1 cellular context compared by ENCODE assay signal in the genomic region with DNA sequence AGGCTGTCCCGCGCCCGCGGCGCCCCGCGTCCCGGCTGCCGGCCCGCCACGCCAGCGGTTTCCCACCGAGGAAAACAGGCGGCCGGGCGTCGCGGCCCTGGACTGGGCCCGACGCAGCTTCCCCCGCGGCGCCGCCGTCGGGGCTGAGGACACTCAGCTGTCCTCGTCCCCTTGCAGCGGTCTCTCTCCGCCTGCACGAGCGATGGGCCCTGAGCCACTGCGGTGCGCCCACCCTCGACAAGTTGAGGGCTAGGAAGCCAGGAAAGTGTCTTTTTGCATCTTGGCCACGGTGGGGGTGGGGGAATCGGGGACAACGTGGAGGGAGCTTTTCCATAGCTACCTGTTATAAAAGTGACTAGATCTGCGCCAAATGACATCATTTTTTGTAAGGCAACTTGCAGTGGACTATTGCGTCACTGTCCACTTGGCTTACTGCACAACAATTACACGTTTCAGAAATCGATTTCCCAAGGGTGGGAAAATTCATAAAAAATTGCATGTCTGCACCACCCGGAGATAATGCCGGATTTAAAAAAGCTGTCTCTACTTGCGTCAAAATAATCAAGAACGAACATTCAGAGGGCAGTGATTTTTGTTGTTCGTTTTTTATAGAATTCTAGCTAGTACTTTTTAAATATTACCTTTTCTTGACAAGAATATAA.
A peak's percentile ranks its signal among the peaks of the same experiment; 100 is the strongest.
TF ChIP-seq lines count a peak whose summit lies in the region.

No MANE protein-coding gene starts in this region.

TF ChIP-seq in H1, 55 proteins besides CTCF, POLR2A, EP300 and RAD21:
- TF ChIP-seq SUZ12 (IDR thresholded peaks at IDR 0.05; ENCODE audit: low read length) = no peak
- no peak for TF ChIP-seq SAP30 (IDR thresholded peaks at IDR 0.05; ENCODE audit: insufficient read depth, insufficient replicate concordance, low read length)
- TF ChIP-seq ASH2L (IDR thresholded peaks at IDR 0.05; ENCODE audit: low read length) = peak; percentile 18
- TF ChIP-seq CHD2 (IDR thresholded peaks at IDR 0.05; ENCODE audit: low read length) = no peak
- TF ChIP-seq RBBP5 (IDR thresholded peaks at IDR 0.05; ENCODE audit: borderline replicate concordance, low read depth, low read length) = no peak
- TF ChIP-seq SP1 (IDR thresholded peaks at IDR 0.05; ENCODE audit: low read depth, low read length) = no peak
- TF ChIP-seq GTF2F1 (IDR thresholded peaks at IDR 0.05; ENCODE audit: borderline replicate concordance, low read depth, low read length) = no peak
- TF ChIP-seq MAFK (IDR thresholded peaks at IDR 0.05; ENCODE audit: low read depth, low read length) = no peak
- no peak for TF ChIP-seq BRCA1 (IDR thresholded peaks at IDR 0.05; ENCODE audit: low read depth, low read length)
- TF ChIP-seq SIN3A (conservative IDR thresholded peaks at IDR 0.05 in 1 of 2, IDR thresholded peaks at IDR 0.05 in 1 of 2; ENCODE audit: low read depth in 1 of 2, low read length in 2 of 2) = no peak
- no peak for TF ChIP-seq YY1 (IDR thresholded peaks at IDR 0.05; ENCODE audit: low read depth, low read length)
- TF ChIP-seq RNF2 (IDR thresholded peaks at IDR 0.05; ENCODE audit: borderline replicate concordance, low read depth, low read length, missing control alignments, poor library complexity, severe bottlenecking) = no peak
- TF ChIP-seq RFX5 (IDR thresholded peaks at IDR 0.05; ENCODE audit: borderline replicate concordance, low read depth, low read length) = no peak
- no peak for TF ChIP-seq TCF12 (IDR thresholded peaks at IDR 0.05; ENCODE audit: low read depth, low read length)
- TF ChIP-seq CREB1 (IDR thresholded peaks at IDR 0.05) = 0 out of 2 replicates have a peak, but pooled peaks have one; percentile 13
- TF ChIP-seq CHD1 (IDR thresholded peaks at IDR 0.05; ENCODE audit: low read depth, low read length) = no peak
- TF ChIP-seq TAF7 (optimal IDR thresholded peaks at IDR 0.05; ENCODE audit: borderline replicate concordance, low read depth, low read length) = no peak
- TF ChIP-seq, protein P1, sequence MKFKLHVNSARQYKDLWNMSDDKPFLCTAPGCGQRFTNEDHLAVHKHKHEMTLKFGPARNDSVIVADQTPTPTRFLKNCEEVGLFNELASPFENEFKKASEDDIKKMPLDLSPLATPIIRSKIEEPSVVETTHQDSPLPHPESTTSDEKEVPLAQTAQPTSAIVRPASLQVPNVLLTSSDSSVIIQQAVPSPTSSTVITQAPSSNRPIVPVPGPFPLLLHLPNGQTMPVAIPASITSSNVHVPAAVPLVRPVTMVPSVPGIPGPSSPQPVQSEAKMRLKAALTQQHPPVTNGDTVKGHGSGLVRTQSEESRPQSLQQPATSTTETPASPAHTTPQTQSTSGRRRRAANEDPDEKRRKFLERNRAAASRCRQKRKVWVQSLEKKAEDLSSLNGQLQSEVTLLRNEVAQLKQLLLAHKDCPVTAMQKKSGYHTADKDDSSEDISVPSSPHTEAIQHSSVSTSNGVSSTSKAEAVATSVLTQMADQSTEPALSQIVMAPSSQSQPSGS (IDR thresholded peaks at IDR 0.05; ENCODE audit: low read length) = peak; percentile 51; the same call in 1 of the 2 replicates
- TF ChIP-seq EGR1 (IDR thresholded peaks at IDR 0.05; ENCODE audit: borderline replicate concordance, low read depth, low read length) = no peak
- TF ChIP-seq, protein P2, sequence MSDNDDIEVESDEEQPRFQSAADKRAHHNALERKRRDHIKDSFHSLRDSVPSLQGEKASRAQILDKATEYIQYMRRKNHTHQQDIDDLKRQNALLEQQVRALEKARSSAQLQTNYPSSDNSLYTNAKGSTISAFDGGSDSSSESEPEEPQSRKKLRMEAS (IDR thresholded peaks at IDR 0.05) = no peak; the same call in 1 of the 2 replicates
- no peak for TF ChIP-seq BCL11A (IDR thresholded peaks at IDR 0.05; ENCODE audit: low read depth in 2 of 2, low read length in 2 of 2)
- TF ChIP-seq ZNF274 (IDR thresholded peaks at IDR 0.05; ENCODE audit: borderline replicate concordance, extremely low read depth, low read length) = no peak
- TF ChIP-seq PHF8 (conservative IDR thresholded peaks at IDR 0.05; ENCODE audit: low read depth, low read length) = peak; percentile 61
- TF ChIP-seq CBX8 (IDR thresholded peaks at IDR 0.05; ENCODE audit: borderline replicate concordance, low read depth, low read length) = no peak
- TF ChIP-seq POU5F1 (IDR thresholded peaks at IDR 0.05; ENCODE audit: low read depth, low read length) = no peak
- TF ChIP-seq, protein P3, sequence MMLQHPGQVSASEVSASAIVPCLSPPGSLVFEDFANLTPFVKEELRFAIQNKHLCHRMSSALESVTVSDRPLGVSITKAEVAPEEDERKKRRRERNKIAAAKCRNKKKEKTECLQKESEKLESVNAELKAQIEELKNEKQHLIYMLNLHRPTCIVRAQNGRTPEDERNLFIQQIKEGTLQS (IDR thresholded peaks at IDR 0.05; ENCODE audit: insufficient read depth, low read depth, low read length) = no peak
- TF ChIP-seq, protein P4, sequence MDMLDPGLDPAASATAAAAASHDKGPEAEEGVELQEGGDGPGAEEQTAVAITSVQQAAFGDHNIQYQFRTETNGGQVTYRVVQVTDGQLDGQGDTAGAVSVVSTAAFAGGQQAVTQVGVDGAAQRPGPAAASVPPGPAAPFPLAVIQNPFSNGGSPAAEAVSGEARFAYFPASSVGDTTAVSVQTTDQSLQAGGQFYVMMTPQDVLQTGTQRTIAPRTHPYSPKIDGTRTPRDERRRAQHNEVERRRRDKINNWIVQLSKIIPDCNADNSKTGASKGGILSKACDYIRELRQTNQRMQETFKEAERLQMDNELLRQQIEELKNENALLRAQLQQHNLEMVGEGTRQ (IDR thresholded peaks at IDR 0.05; ENCODE audit: low read length) = no peak
- TF ChIP-seq SP2 (IDR thresholded peaks at IDR 0.05; ENCODE audit: low read length) = no peak
- no peak for TF ChIP-seq JUN (IDR thresholded peaks at IDR 0.05; ENCODE audit: low read depth, low read length)
- TF ChIP-seq SRF (IDR thresholded peaks at IDR 0.05; ENCODE audit: low read depth, low read length) = no peak
- TF ChIP-seq NANOG (IDR thresholded peaks at IDR 0.05; ENCODE audit: insufficient read depth, low read depth, low read length, poor library complexity, severe bottlenecking) = no peak
- no peak for TF ChIP-seq RXRA (IDR thresholded peaks at IDR 0.05; ENCODE audit: insufficient read depth, low read depth, low read length)
- no peak for TF ChIP-seq HDAC6 (IDR thresholded peaks at IDR 0.05; ENCODE audit: low read depth, low read length)
- TF ChIP-seq SIRT6 (IDR thresholded peaks at IDR 0.05; ENCODE audit: low read length) = no peak
- TF ChIP-seq KDM5A (IDR thresholded peaks at IDR 0.05; ENCODE audit: low read length) = no peak
- TF ChIP-seq CBX5 (IDR thresholded peaks at IDR 0.05; ENCODE audit: low read depth, low read length) = no peak
- TF ChIP-seq, protein P5, sequence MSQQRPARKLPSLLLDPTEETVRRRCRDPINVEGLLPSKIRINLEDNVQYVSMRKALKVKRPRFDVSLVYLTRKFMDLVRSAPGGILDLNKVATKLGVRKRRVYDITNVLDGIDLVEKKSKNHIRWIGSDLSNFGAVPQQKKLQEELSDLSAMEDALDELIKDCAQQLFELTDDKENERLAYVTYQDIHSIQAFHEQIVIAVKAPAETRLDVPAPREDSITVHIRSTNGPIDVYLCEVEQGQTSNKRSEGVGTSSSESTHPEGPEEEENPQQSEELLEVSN (IDR thresholded peaks at IDR 0.05) = peak; percentile 37; the same call in 1 of the 2 replicates
- TF ChIP-seq KDM4A (IDR thresholded peaks at IDR 0.05; ENCODE audit: low read depth, low read length, severe bottlenecking) = peak; percentile 27
- TF ChIP-seq CEBPB (IDR thresholded peaks at IDR 0.05; ENCODE audit: low read depth, low read length) = peak; percentile 72
- no peak for TF ChIP-seq SIX5 (IDR thresholded peaks at IDR 0.05; ENCODE audit: low read depth, low read length)
- no peak for TF ChIP-seq GABPA (IDR thresholded peaks at IDR 0.05; ENCODE audit: borderline replicate concordance, insufficient read depth, low read length)
- TF ChIP-seq BACH1 (IDR thresholded peaks at IDR 0.05; ENCODE audit: low read length) = no peak
- TF ChIP-seq, protein P6, sequence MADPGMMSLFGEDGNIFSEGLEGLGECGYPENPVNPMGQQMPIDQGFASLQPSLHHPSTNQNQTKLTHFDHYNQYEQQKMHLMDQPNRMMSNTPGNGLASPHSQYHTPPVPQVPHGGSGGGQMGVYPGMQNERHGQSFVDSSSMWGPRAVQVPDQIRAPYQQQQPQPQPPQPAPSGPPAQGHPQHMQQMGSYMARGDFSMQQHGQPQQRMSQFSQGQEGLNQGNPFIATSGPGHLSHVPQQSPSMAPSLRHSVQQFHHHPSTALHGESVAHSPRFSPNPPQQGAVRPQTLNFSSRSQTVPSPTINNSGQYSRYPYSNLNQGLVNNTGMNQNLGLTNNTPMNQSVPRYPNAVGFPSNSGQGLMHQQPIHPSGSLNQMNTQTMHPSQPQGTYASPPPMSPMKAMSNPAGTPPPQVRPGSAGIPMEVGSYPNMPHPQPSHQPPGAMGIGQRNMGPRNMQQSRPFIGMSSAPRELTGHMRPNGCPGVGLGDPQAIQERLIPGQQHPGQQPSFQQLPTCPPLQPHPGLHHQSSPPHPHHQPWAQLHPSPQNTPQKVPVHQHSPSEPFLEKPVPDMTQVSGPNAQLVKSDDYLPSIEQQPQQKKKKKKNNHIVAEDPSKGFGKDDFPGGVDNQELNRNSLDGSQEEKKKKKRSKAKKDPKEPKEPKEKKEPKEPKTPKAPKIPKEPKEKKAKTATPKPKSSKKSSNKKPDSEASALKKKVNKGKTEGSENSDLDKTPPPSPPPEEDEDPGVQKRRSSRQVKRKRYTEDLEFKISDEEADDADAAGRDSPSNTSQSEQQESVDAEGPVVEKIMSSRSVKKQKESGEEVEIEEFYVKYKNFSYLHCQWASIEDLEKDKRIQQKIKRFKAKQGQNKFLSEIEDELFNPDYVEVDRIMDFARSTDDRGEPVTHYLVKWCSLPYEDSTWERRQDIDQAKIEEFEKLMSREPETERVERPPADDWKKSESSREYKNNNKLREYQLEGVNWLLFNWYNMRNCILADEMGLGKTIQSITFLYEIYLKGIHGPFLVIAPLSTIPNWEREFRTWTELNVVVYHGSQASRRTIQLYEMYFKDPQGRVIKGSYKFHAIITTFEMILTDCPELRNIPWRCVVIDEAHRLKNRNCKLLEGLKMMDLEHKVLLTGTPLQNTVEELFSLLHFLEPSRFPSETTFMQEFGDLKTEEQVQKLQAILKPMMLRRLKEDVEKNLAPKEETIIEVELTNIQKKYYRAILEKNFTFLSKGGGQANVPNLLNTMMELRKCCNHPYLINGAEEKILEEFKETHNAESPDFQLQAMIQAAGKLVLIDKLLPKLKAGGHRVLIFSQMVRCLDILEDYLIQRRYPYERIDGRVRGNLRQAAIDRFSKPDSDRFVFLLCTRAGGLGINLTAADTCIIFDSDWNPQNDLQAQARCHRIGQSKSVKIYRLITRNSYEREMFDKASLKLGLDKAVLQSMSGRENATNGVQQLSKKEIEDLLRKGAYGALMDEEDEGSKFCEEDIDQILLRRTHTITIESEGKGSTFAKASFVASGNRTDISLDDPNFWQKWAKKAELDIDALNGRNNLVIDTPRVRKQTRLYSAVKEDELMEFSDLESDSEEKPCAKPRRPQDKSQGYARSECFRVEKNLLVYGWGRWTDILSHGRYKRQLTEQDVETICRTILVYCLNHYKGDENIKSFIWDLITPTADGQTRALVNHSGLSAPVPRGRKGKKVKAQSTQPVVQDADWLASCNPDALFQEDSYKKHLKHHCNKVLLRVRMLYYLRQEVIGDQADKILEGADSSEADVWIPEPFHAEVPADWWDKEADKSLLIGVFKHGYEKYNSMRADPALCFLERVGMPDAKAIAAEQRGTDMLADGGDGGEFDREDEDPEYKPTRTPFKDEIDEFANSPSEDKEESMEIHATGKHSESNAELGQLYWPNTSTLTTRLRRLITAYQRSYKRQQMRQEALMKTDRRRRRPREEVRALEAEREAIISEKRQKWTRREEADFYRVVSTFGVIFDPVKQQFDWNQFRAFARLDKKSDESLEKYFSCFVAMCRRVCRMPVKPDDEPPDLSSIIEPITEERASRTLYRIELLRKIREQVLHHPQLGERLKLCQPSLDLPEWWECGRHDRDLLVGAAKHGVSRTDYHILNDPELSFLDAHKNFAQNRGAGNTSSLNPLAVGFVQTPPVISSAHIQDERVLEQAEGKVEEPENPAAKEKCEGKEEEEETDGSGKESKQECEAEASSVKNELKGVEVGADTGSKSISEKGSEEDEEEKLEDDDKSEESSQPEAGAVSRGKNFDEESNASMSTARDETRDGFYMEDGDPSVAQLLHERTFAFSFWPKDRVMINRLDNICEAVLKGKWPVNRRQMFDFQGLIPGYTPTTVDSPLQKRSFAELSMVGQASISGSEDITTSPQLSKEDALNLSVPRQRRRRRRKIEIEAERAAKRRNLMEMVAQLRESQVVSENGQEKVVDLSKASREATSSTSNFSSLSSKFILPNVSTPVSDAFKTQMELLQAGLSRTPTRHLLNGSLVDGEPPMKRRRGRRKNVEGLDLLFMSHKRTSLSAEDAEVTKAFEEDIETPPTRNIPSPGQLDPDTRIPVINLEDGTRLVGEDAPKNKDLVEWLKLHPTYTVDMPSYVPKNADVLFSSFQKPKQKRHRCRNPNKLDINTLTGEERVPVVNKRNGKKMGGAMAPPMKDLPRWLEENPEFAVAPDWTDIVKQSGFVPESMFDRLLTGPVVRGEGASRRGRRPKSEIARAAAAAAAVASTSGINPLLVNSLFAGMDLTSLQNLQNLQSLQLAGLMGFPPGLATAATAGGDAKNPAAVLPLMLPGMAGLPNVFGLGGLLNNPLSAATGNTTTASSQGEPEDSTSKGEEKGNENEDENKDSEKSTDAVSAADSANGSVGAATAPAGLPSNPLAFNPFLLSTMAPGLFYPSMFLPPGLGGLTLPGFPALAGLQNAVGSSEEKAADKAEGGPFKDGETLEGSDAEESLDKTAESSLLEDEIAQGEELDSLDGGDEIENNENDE (IDR thresholded peaks at IDR 0.05; ENCODE audit: insufficient replicate concordance, low read length) = no peak
- TF ChIP-seq KDM1A (IDR thresholded peaks at IDR 0.05; ENCODE audit: borderline replicate concordance, low read length) = no peak
- TF ChIP-seq HDAC2 (IDR thresholded peaks at IDR 0.05; ENCODE audit: borderline replicate concordance in 1 of 2, low read depth in 2 of 2, low read length in 2 of 2) = no peak
- TF ChIP-seq TBP (IDR thresholded peaks at IDR 0.05; ENCODE audit: low read depth, low read length) = no peak
- no peak for TF ChIP-seq FOSL1 (IDR thresholded peaks at IDR 0.05; ENCODE audit: insufficient read depth, low read depth, low read length)
- TF ChIP-seq POLR2AphosphoS5 (IDR thresholded peaks at IDR 0.05; ENCODE audit: low read depth, low read length) = peak; percentile 32; the same call in 1 of the 2 replicates
- no peak for TF ChIP-seq TEAD4 (IDR thresholded peaks at IDR 0.05; ENCODE audit: low read depth, low read length)
- TF ChIP-seq CTBP2 (IDR thresholded peaks at IDR 0.05; ENCODE audit: borderline replicate concordance, insufficient read depth, insufficient read length, low read length) = no peak
- TF ChIP-seq NRF1 (IDR thresholded peaks at IDR 0.05; ENCODE audit: low read depth, low read length) = no peak
- TF ChIP-seq EZH2 (IDR thresholded peaks at IDR 0.05; ENCODE audit: low read depth, low read length, severe bottlenecking) = no peak
- no peak for TF ChIP-seq SP4 (IDR thresholded peaks at IDR 0.05; ENCODE audit: low read length)
- no peak for TF ChIP-seq JUND (IDR thresholded peaks at IDR 0.05; ENCODE audit: low read length)
- TF ChIP-seq TAF1 (IDR thresholded peaks at IDR 0.05; ENCODE audit: low read depth, low read length) = peak; percentile 66
